Comparison of ENCODE assay signal across 15 cellular contexts in the genomic region with DNA sequence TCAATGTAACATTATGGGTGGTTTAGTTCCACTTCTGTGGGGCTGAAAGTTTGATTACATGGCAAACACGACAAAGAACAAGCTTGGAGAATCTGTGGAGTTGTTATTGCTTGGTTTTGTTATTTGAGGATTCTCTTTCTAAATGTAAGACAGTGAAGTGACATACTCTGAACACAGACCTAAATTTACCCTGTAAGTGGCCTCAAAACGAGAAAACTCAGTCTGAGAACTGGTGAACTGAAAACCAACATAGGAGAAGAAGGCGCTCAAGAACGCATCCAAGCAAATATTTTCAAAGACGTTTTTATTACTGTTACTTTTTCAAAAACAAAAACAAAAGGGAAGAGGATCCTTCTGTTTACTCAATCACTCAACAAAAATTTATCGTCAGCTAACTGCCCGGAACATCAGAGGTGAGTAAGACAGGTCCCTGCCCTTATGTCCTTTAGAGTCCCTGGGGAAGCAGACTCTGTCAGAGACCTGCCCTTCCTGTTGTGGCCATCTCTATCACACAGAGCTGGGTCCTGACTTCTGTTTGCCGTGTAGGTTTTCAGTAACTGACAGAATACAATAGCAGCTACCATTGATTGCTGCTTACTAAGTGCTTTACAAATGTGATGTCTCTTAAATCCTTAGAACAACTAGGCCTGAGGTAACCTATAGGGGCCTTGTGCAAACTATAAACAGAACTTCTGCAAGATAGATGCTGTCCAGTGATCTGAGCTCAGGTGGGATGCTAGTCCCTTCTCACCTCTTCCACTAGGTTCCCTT.
DNase-seq lines count a peak whose midpoint lies in the region; ATAC-seq and TF ChIP-seq lines count a peak whose summit lies in the region.
"Had no signal": no experiment of that assay in that cellular context is flagged by ENCODE, and none has a peak within 500 bp of the region (broad histone marks: within the 10 kb centered on the region; RNA-seq: fewer than 3 reads in every experiment).

No MANE protein-coding gene starts in this region.

- TF ChIP-seq CTCF in fibroblast of mammary gland (conservative IDR thresholded peaks at IDR 0.05; ENCODE audit: control insufficient read depth, insufficient read depth, low read depth, low read length): no peak

- DNase-seq in fibroblast of mammary gland (ENCODE audit: low read depth) (peak; percentile 42), NCI-H1436 (lab: John Stamatoyannopoulos, UW) (no peak), dedifferentiated amniotic fluid mesenchymal stem cell (ENCODE audit: extremely low spot score) (no peak), COLO829 (ENCODE audit: low spot score) (no peak), EL (no peak)
- DNase-seq: activated CD4-positive, alpha-beta T cell treated with anti-CD3 and anti-CD28 coated beads for 1 hour; activated naive CD8-positive, alpha-beta T cell treated with anti-CD3 and anti-CD28 coated beads, Interleukin-2, amount 10 ng/mL, durations not matched to agents 7 days and 5 days; CD4-positive, alpha-beta memory T cell; effector CD8-positive, alpha-beta T cell; naive thymus-derived CD4-positive, alpha-beta T cell; NCI-H1417; RPMI8226 had no signal

- H3K4me3 ChIP-seq in fibroblast of mammary gland (ENCODE audit: control insufficient read depth, low read depth, low read length): no peak overlapping the region

- ATAC-seq in GM18498 (IDR thresholded peaks at IDR 0.05; ENCODE audit: unreplicated experiment) (peak; percentile 69), GM21529 (IDR thresholded peaks at IDR 0.05; ENCODE audit: unreplicated experiment) (peak; percentile 93), HG03432 (IDR thresholded peaks at IDR 0.05; ENCODE audit: unreplicated experiment) (peak; percentile 88)
- ATAC-seq: naive thymus-derived CD4-positive, alpha-beta T cell had no signal
